Comparison of ENCODE assay signal across 8 cellular contexts in the genomic region with DNA sequence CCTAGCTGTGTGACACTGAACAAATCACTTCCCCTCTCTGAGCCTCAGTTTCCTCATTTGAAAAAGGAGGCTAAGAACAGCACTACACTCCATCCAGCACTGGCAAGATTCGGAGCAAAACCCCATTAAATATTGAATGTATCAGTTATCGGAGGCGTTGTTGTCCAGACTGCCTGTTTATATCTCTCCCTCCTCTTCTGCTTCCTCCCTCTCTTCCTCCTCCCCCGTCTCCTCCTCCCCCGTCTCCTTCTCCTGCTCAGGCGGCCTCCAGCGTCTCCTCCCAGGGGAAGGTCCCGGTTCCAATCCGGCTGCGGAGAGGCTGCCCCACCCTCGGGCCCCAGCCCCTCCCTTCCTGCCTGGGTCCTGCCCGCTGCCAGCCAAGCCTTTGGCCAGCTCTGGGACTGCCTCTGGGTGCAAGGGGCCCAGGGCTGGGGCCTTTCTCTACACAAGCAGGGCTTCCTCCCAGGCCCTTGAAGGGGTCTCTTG. TPM values are rescaled to one million over a fixed set of nuclear protein-coding genes. Genes with fewer than 3 reads are reported as not detected.
DNase-seq lines count a peak whose midpoint lies in the region; ATAC-seq and TF ChIP-seq lines count a peak whose summit lies in the region.

No MANE protein-coding gene starts in this region.

- no peak overlapping the region for H3K4me3 Mint-ChIP-seq in activated CD4-positive, alpha-beta T cell treated with anti-CD3 and anti-CD28 coated beads for 36 hours
- peak overlapping the region in 1 of 3 donors; percentile 96 for H3K4me3 Mint-ChIP-seq in T-cell
- peak overlapping the region in 1 of 2 donors; percentile 61 for H3K4me3 Mint-ChIP-seq in stimulated activated naive B cell treated with anti-CD40 and anti-IgM and Interleukin-4, amounts not matched to agents 10 μg/mL and 1 μg/mL and 100 μg/mL, for 72 hours

- CTCF ChIA-PET in activated CD4-positive, alpha-beta T cell treated with anti-CD3 and anti-CD28 coated beads for 36 hours (lab: Charles Lee) = interaction anchor here (0.8 kb wide), 1 partner anchor 67 kb away, joined by 3 read pairs; no protein-coding TSS in a partner anchor
- CTCF ChIA-PET in T-cell (lab: Charles Lee) = no interaction called here

- H3K27ac ChIP-seq in neural cell (ENCODE audit: low read length) = no peak overlapping the region

- H3K27me3 Mint-ChIP-seq in activated CD4-positive, alpha-beta T cell treated with anti-CD3 and anti-CD28 coated beads for 36 hours = no peaks in the 10 kb centered on the region
- no peaks in the 10 kb centered on the region for H3K27me3 Mint-ChIP-seq in T-cell
- H3K27me3 Mint-ChIP-seq in stimulated activated naive B cell treated with anti-CD40 and anti-IgM and Interleukin-4, amounts not matched to agents 10 μg/mL and 1 μg/mL and 100 μg/mL, for 72 hours = no peaks in the 10 kb centered on the region

- H3K4me1 Mint-ChIP-seq in activated CD4-positive, alpha-beta T cell treated with anti-CD3 and anti-CD28 coated beads for 36 hours = peaks cover 28% of the 10 kb centered on the region
- H3K4me1 Mint-ChIP-seq in T-cell = peaks cover 36 to 49% (median 47%) of the 10 kb centered on the region in 3 donors
- H3K4me1 Mint-ChIP-seq in stimulated activated naive B cell treated with anti-CD40 and anti-IgM and Interleukin-4, amounts not matched to agents 10 μg/mL and 1 μg/mL and 100 μg/mL, for 72 hours = peaks cover 28 to 35% of the 10 kb centered on the region in 2 donors

- H3K4me3 ChIP-seq in neural cell (ENCODE audit: low read length) = no peak overlapping the region

- peak overlapping the region; percentile 34 for H3K27ac Mint-ChIP-seq in activated CD4-positive, alpha-beta T cell treated with anti-CD3 and anti-CD28 coated beads for 36 hours
- H3K27ac Mint-ChIP-seq in T-cell = peak overlapping the region; percentile 55 to 75
- H3K27ac Mint-ChIP-seq in stimulated activated naive B cell treated with anti-CD40 and anti-IgM and Interleukin-4, amounts not matched to agents 10 μg/mL and 1 μg/mL and 100 μg/mL, for 72 hours = no peak overlapping the region

- no peak for TF ChIP-seq EP300 in neural cell (conservative IDR thresholded peaks at IDR 0.05; ENCODE audit: poor library complexity, severe bottlenecking)

- H3K36me3 ChIP-seq in neural cell (ENCODE audit: insufficient read depth, low read length) = no peaks in the 10 kb centered on the region

- peaks cover 2% of the 10 kb centered on the region for H3K36me3 Mint-ChIP-seq in activated CD4-positive, alpha-beta T cell treated with anti-CD3 and anti-CD28 coated beads for 36 hours (ENCODE audit: low read depth)
- no peaks in the 10 kb centered on the region for H3K36me3 Mint-ChIP-seq in T-cell
- H3K36me3 Mint-ChIP-seq in stimulated activated naive B cell treated with anti-CD40 and anti-IgM and Interleukin-4, amounts not matched to agents 10 μg/mL and 1 μg/mL and 100 μg/mL, for 72 hours = peaks cover 4 to 10% of the 10 kb centered on the region in 2 donors

- H3K4me2 ChIP-seq in neural cell (ENCODE audit: low read length) = no peak overlapping the region

- no peak overlapping the region for H3K9ac ChIP-seq in neural cell (ENCODE audit: low read length)

- DNase-seq in activated CD4-positive, alpha-beta T cell treated with anti-CD3 and anti-CD28 coated beads for 36 hours = peak; percentile 25
- DNase-seq in activated CD4-positive, alpha-beta T cell treated with anti-CD3 and anti-CD28 coated beads for 48 hours = no peak
- no peak for DNase-seq in T-cell
- peak; percentile 72 for DNase-seq in fibroblast of peridontal ligament (ENCODE audit: extremely low read depth)
- no peak for DNase-seq in NCI-H1694 (lab: John Stamatoyannopoulos, UW)
- no peak for DNase-seq in stimulated activated naive B cell treated with anti-CD40 and anti-IgM and Interleukin-4, amounts not matched to agents 10 μg/mL and 1 μg/mL and 100 μg/mL, for 72 hours
- no peak for DNase-seq in GM19240 (ENCODE audit: insufficient read length, low spot score)

- no peaks in the 10 kb centered on the region for H3K9me2 ChIP-seq in neural cell (ENCODE audit: insufficient read depth, low read length)

- no peaks in the 10 kb centered on the region for H3K9me3 Mint-ChIP-seq in activated CD4-positive, alpha-beta T cell treated with anti-CD3 and anti-CD28 coated beads for 36 hours (ENCODE audit: low read depth)
- H3K9me3 Mint-ChIP-seq in T-cell = no peaks in the 10 kb centered on the region
- H3K9me3 Mint-ChIP-seq in stimulated activated naive B cell treated with anti-CD40 and anti-IgM and Interleukin-4, amounts not matched to agents 10 μg/mL and 1 μg/mL and 100 μg/mL, for 72 hours = no peaks in the 10 kb centered on the region

- no peaks in the 10 kb centered on the region for H3K9me3 ChIP-seq in neural cell (ENCODE audit: low read length)

- H2AFZ ChIP-seq in neural cell (ENCODE audit: low read depth, low read length) = no peak overlapping the region

- H3F3A ChIP-seq in neural cell (ENCODE audit: insufficient read depth, low read length, poor library complexity, severe bottlenecking) = peaks cover 5% of the 10 kb centered on the region

- intact Hi-C loops in activated CD4-positive, alpha-beta T cell treated with anti-CD3 and anti-CD28 coated beads for 36 hours (cut with DNase I, micrococcal nuclease) = no loop called here

- TF ChIP-seq RAD21 in neural cell (conservative IDR thresholded peaks at IDR 0.05) = no peak

- no peaks in the 10 kb centered on the region for H4K20me1 ChIP-seq in neural cell (ENCODE audit: insufficient read depth)

- no peak for ATAC-seq in activated CD4-positive, alpha-beta T cell treated with anti-CD3 and anti-CD28 coated beads for 36 hours
- no peak for ATAC-seq in T-cell (replicated peaks in 1 of 4)
- no peak for ATAC-seq in stimulated activated naive B cell treated with anti-CD40 and anti-IgM and Interleukin-4, amounts not matched to agents 10 μg/mL and 1 μg/mL and 100 μg/mL, for 72 hours (replicated peaks)

- no peaks in the 10 kb centered on the region for H3K27me3 ChIP-seq in neural cell (ENCODE audit: insufficient read depth, low read depth, low read length)

- POLR2A ChIA-PET in activated CD4-positive, alpha-beta T cell treated with anti-CD3 and anti-CD28 coated beads for 36 hours (lab: Charles Lee) = no interaction called here
- POLR2A ChIA-PET in T-cell (lab: Charles Lee) = no interaction called here

- no peak for TF ChIP-seq CTCF in neural cell (IDR thresholded peaks at IDR 0.05; ENCODE audit: poor library complexity, severe bottlenecking)

- peaks cover 7% of the 10 kb centered on the region for H3K79me2 ChIP-seq in neural cell (replicated peaks; ENCODE audit: insufficient read depth, low read length)

TF ChIP-seq in neural cell, 6 proteins besides CTCF, POLR2A, EP300 and RAD21:
- peak; percentile 6 for TF ChIP-seq POLR2AphosphoS5 (IDR thresholded peaks at IDR 0.05)
- TF ChIP-seq EZH2 (IDR thresholded peaks at IDR 0.05; ENCODE audit: borderline replicate concordance, insufficient read depth, low read length, poor library complexity, severe bottlenecking) = no peak
- TF ChIP-seq SMC3 (conservative IDR thresholded peaks at IDR 0.05; ENCODE audit: poor library complexity) = no peak

RNA-seq across cellular contexts. Expression of a gene that starts 2.0 kb away (rescaled TPM):
- 10 to 100 TPM in 1 of 2 experiments, 1 to 10 TPM in 1; 9.7 to 11.7 TPM for total RNA-seq in activated CD4-positive, alpha-beta T cell treated with anti-CD3 and anti-CD28 coated beads for 36 hours
- 10 to 100 TPM in 3 of 5 donors, 1 to 10 TPM in 2; 8.5 to 15.4 (median 13.0) TPM for total RNA-seq in T-cell
- polyA plus RNA-seq in neural cell = 1.2 TPM in 1 of 2 replicates, not detected in the other
- polyA minus RNA-seq in neural cell = 0.73 TPM in 1 of 2 replicates, not detected in the other

RNA-seq across cellular contexts. Expression of a gene that starts 4.1 kb away (rescaled TPM):
- total RNA-seq in activated CD4-positive, alpha-beta T cell treated with anti-CD3 and anti-CD28 coated beads for 36 hours = 10 to 100 TPM; 43.3 to 64.0 TPM
- 10 to 100 TPM; 40.0 to 81.9 (median 75.4) TPM for total RNA-seq in T-cell
- polyA plus RNA-seq in neural cell = 11.9 and 12.8 TPM in 2 replicates
- 24.8 and 30.4 TPM in 2 replicates for polyA minus RNA-seq in neural cell

RNA-seq across cellular contexts. Expression of a gene that starts 27.7 kb away (rescaled TPM):
- total RNA-seq in activated CD4-positive, alpha-beta T cell treated with anti-CD3 and anti-CD28 coated beads for 36 hours = 100 to 1,000 TPM; 123 to 125 TPM
- 100 to 1,000 TPM; 191 to 376 (median 350) TPM for total RNA-seq in T-cell
- 31.3 and 39.4 TPM in 2 replicates for polyA plus RNA-seq in neural cell
- polyA minus RNA-seq in neural cell = 16.6 TPM in 2 replicates

RNA-seq across cellular contexts. Expression of a gene that starts 27.8 kb away (rescaled TPM):
- 10 to 100 TPM; 79.6 to 93.8 TPM for total RNA-seq in activated CD4-positive, alpha-beta T cell treated with anti-CD3 and anti-CD28 coated beads for 36 hours
- 10 to 100 TPM; 15.6 to 26.6 (median 24.1) TPM for total RNA-seq in T-cell
- 1.1 TPM in 1 of 2 replicates, not detected in the other for polyA plus RNA-seq in neural cell
- polyA minus RNA-seq in neural cell = not detected in 2 replicates

RNA-seq across cellular contexts. Expression of a gene that starts 39.2 kb away (rescaled TPM):
- total RNA-seq in activated CD4-positive, alpha-beta T cell treated with anti-CD3 and anti-CD28 coated beads for 36 hours = 100 to 1,000 TPM; 384 to 448 TPM
- total RNA-seq in T-cell = 100 to 1,000 TPM in 3 of 5 donors, 10 to 100 TPM in 2; 72.0 to 116 (median 107) TPM
- 610 and 682 TPM in 2 replicates for polyA plus RNA-seq in neural cell
- polyA minus RNA-seq in neural cell = 347 and 408 TPM in 2 replicates

Comparison
In these comparisons a context has a peak if more than half of its experiments do, and no peak if none do; other contexts are left out.
1. DNase-seq: peak in activated CD4-positive, alpha-beta T cell treated with anti-CD3 and anti-CD28 coated beads for 36 hours (single experiment) and fibroblast of peridontal ligament (single experiment); none in activated CD4-positive, alpha-beta T cell treated with anti-CD3 and anti-CD28 coated beads for 48 hours (single experiment), T-cell (0 of 34), NCI-H1694 (single experiment), stimulated activated naive B cell treated with anti-CD40 and anti-IgM and Interleukin-4, amounts not matched to agents 10 μg/mL and 1 μg/mL and 100 μg/mL, for 72 hours (single experiment) and GM19240 (single experiment).